In genomic region chr14:36726128-36726527, GRCh38 we compare ENCODE assay signal across 29 cellular contexts.
"Had no signal": no experiment of that assay in that cellular context is flagged by ENCODE, and none has a peak within 500 bp of the region (broad histone marks: within the 10 kb centered on the region; RNA-seq: fewer than 3 reads in every experiment).

No MANE protein-coding gene starts in this region.

- H3K27ac ChIP-seq: ascending aorta, cardiac muscle cell, WERI-Rb-1 had no signal

- ATAC-seq: activated CD4-positive, alpha-beta T cell treated with anti-CD3 and anti-CD28 coated beads for 36 hours; activated CD4-positive, CD25-positive, alpha-beta regulatory T cell treated with anti-CD3 and anti-CD28 coated beads, Interleukin-2, amount 50 U/mL, for 24 hours; activated CD8-positive, alpha-beta memory T cell treated with anti-CD3 and anti-CD28 coated beads, Interleukin-2, amount 10 ng/mL, durations not matched to agents 7 days and 5 days; activated CD8-positive, alpha-beta T cell treated with anti-CD3 and anti-CD28 coated beads, Interleukin-2, amount 10 ng/mL, durations not matched to agents 7 days and 5 days; activated naive CD8-positive, alpha-beta T cell treated with anti-CD3 and anti-CD28 coated beads, Interleukin-2, amount 50 U/mL, for 24 hours; WTC11 had no signal

- H3K36me3 ChIP-seq: ascending aorta, cardiac muscle cell, WERI-Rb-1 had no signal

- H3K27me3 ChIP-seq: ascending aorta, cardiac muscle cell had no signal

- H3K9me3 ChIP-seq: ascending aorta had no signal

- H3K4me1 ChIP-seq: ascending aorta had no signal

- H3K4me3 ChIP-seq: ascending aorta, cardiac muscle cell had no signal

- DNase-seq: activated CD4-positive, alpha-beta memory T cell treated with anti-CD3 and anti-CD28 coated beads, Interleukin-2, amount 10 ng/mL, durations not matched to agents 7 days and 5 days; activated CD4-positive, alpha-beta T cell treated with anti-CD3 and anti-CD28 coated beads for 1 hour; activated CD4-positive, alpha-beta T cell treated with anti-CD3 and anti-CD28 coated beads for 36 hours; activated CD4-positive, alpha-beta T cell treated with anti-CD3 and anti-CD28 coated beads for 48 hours; activated CD4-positive, alpha-beta T cell treated with anti-CD3 and anti-CD28 coated beads, Interleukin-2, amount 10 ng/mL, durations not matched to agents 7 days and 5 days; activated CD4-positive, alpha-beta T cell treated with anti-CD3 and anti-CD28 coated beads, Interleukin-2, amount 50 U/mL, for 48 hours; activated CD4-positive, CD25-positive, alpha-beta regulatory T cell; activated CD8-positive, alpha-beta memory T cell treated with anti-CD3 and anti-CD28 coated beads for 24 hours; activated CD8-positive, alpha-beta memory T cell treated with anti-CD3 and anti-CD28 coated beads, Interleukin-2, amount 10 ng/mL, durations not matched to agents 7 days and 5 days; activated CD8-positive, alpha-beta memory T cell treated with anti-CD3 and anti-CD28 coated beads, Interleukin-2, amount 50 U/mL, for 48 hours; activated CD8-positive, alpha-beta T cell treated with anti-CD3 and anti-CD28 coated beads, Interleukin-2, amount 10 ng/mL, durations not matched to agents 7 days and 5 days; activated effector memory CD4-positive, alpha-beta T cell treated with Interleukin-2 at 50 U/mL for 16 hours; activated gamma-delta T cell; activated naive CD4-positive, alpha-beta T cell treated with anti-CD3 and anti-CD28 coated beads, Interleukin-2, amount 10 ng/mL, durations not matched to agents 7 days and 5 days; activated naive CD4-positive, alpha-beta T cell treated with Interleukin-2 at 50 U/mL for 16 hours; activated naive CD8-positive, alpha-beta T cell treated with anti-CD3 and anti-CD28 coated beads, Interleukin-2, amount 10 ng/mL, durations not matched to agents 7 days and 5 days; activated naive CD8-positive, alpha-beta T cell treated with anti-CD3 and anti-CD28 coated beads, Interleukin-2, amount 50 U/mL, for 24 hours; activated T-cell treated with anti-CD3 and anti-CD28 coated beads, Interleukin-2, amount 50 U/mL, for 24 hours; activated T-cell treated with anti-CD3 and anti-CD28 coated beads, Interleukin-2, amount 50 U/mL, for 48 hours; amygdala; anterior cingulate cortex; caudate nucleus; cerebellar nuclear complex; T-helper 9 cell; WERI-Rb-1 had no signal
